10 cellular contexts compared by ENCODE assay signal in genomic region chr1:153627797-153628626, GRCh38. TPM values are rescaled to one million over a fixed set of nuclear protein-coding genes. Genes with fewer than 3 reads are reported as not detected.
A peak's percentile ranks its signal among the peaks of the same experiment; 100 is the strongest.
DNase-seq lines count a peak whose midpoint lies in the region; ATAC-seq and TF ChIP-seq lines count a peak whose summit lies in the region.
"Had no signal": no experiment of that assay in that cellular context is flagged by ENCODE, and none has a peak within 500 bp of the region (broad histone marks: within the 10 kb centered on the region; RNA-seq: fewer than 3 reads in every experiment).

Gene S100A1, plus strand, starts transcription at chr1:153628434. Its CDS starts 2,088 bp downstream, at chr1:153630522.

- DNase-seq in NT2/D1 (ENCODE audit: low read depth, low spot score) (no peak), erythroblast (lab: John Stamatoyannopoulos, UW) (peak; percentile 18 to 19), GDM1 (lab: John Stamatoyannopoulos, UW) (no peak), NCI-H1105 (lab: John Stamatoyannopoulos, UW) (no peak), ecto neural progenitor cell (ENCODE audit: low spot score) (no peak)
- no peak for DNase-seq in CD4-positive, alpha-beta T cell
- DNase-seq: DND-41, NCI-H446 treated with DMSO at 0.1 percent for 48 hours had no signal

- H3K36me3 ChIP-seq in NT2/D1 (ENCODE audit: insufficient read depth, insufficient read length, low read length) (peaks cover 39% of the 10 kb centered on the region), muscle layer of colon (ENCODE audit: insufficient read depth, low read length) (no peaks in the 10 kb centered on the region)

- POLR2A ChIA-PET in CD4-positive, alpha-beta T cell (lab: Charles Lee) = no interaction called here

- peak within 1 kb of the TSS; percentile 75 for H3K4me3 ChIP-seq in NT2/D1 (ENCODE audit: insufficient read length, low read depth)
- H3K4me3 ChIP-seq in muscle layer of colon (ENCODE audit: low read depth in 1 of 2, low read length in 2 of 2) = peak within 1 kb of the TSS; percentile 27 to 87

- H3K4me1 ChIP-seq in NT2/D1 (ENCODE audit: insufficient read depth, insufficient read length) (peaks cover 34% of the 10 kb centered on the region), muscle layer of colon (ENCODE audit: insufficient read depth, low read length) (peaks cover 47% of the 10 kb centered on the region)

- H3K27ac Mint-ChIP-seq in CD4-positive, alpha-beta T cell = no peak within 1 kb of the TSS

- H3K27me3 ChIP-seq in NT2/D1 (ENCODE audit: insufficient read depth, insufficient read length) (no peaks in the 10 kb centered on the region), muscle layer of colon (ENCODE audit: control insufficient read depth in 1 of 2, insufficient read depth in 2 of 2, low read length in 2 of 2) (no peaks in the 10 kb centered on the region)
- H3K27me3 ChIP-seq in CD4-positive, alpha-beta T cell (ENCODE audit: control insufficient read depth, insufficient read depth, low read length) = no peaks in the 10 kb centered on the region

- CTCF ChIA-PET in CD4-positive, alpha-beta T cell (lab: Charles Lee) = interaction anchor here (1.4 kb wide), 1 partner anchor 10 kb away, joined by 3 read pairs; no protein-coding TSS in a partner anchor

- H3K9ac ChIP-seq in NT2/D1 (ENCODE audit: insufficient read length, low read depth) (peak within 1 kb of the TSS; percentile 91), muscle layer of colon (ENCODE audit: low read length) (peak within 1 kb of the TSS; percentile 82)

- H3K9me3 ChIP-seq in NT2/D1 (ENCODE audit: insufficient read depth, low read length) (no peaks in the 10 kb centered on the region), muscle layer of colon (ENCODE audit: low read length) (no peaks in the 10 kb centered on the region)
- no peaks in the 10 kb centered on the region for H3K9me3 ChIP-seq in CD4-positive, alpha-beta T cell (ENCODE audit: control insufficient read depth, low read length)

- no peaks in the 10 kb centered on the region for H3K27me3 Mint-ChIP-seq in CD4-positive, alpha-beta T cell

- H3K4me3 Mint-ChIP-seq in CD4-positive, alpha-beta T cell = no peak within 1 kb of the TSS

- ATAC-seq in CD4-positive, alpha-beta T cell (ENCODE audit: poor library complexity) = no peak

- no peak for TF ChIP-seq POLR2A in erythroblast (IDR thresholded peaks at IDR 0.05; ENCODE audit: low read length)

- H3K4me1 Mint-ChIP-seq in CD4-positive, alpha-beta T cell (ENCODE audit: low read depth) = peaks cover under 1% of the 10 kb centered on the region

- peak; percentile 72 for TF ChIP-seq CTCF in 22Rv1 (IDR thresholded peaks at IDR 0.05)
- no peak for TF ChIP-seq CTCF in CD4-positive, alpha-beta T cell (IDR thresholded peaks at IDR 0.05)

- no peaks in the 10 kb centered on the region for H3K9me3 Mint-ChIP-seq in CD4-positive, alpha-beta T cell

- intact Hi-C loops in CD4-positive, alpha-beta T cell (cut with DNase I, micrococcal nuclease) = no loop called here

- no peaks in the 10 kb centered on the region for H3K36me3 Mint-ChIP-seq in CD4-positive, alpha-beta T cell (ENCODE audit: low read depth)

- H3K27ac ChIP-seq in 22Rv1 = peak within 1 kb of the TSS; percentile 88
- H3K27ac ChIP-seq in muscle layer of colon (ENCODE audit: low read depth, low read length) = peak within 1 kb of the TSS; percentile 83
- no peak within 1 kb of the TSS for H3K27ac ChIP-seq in CD4-positive, alpha-beta T cell (ENCODE audit: low read depth, low read length)

RNA-seq across cellular contexts. Expression of gene S100A1, which starts in this region (rescaled TPM):
- total RNA-seq in CD4-positive, alpha-beta T cell = not detected

Comparison
In these comparisons a context has a peak if more than half of its experiments do, and no peak if none do; other contexts are left out.
1. DNase-seq: peak in erythroblast (2 of 2); none in NT2/D1 (single experiment), CD4-positive, alpha-beta T cell (0 of 10), GDM1 (single experiment), NCI-H1105 (single experiment) and ecto neural progenitor cell (single experiment).